21 cellular contexts compared by ENCODE assay signal in genomic region chr13:27124571-27124970, GRCh38.
"Had no signal": no experiment of that assay in that cellular context is flagged by ENCODE, and none has a peak within 500 bp of the region (broad histone marks: within the 10 kb centered on the region; RNA-seq: fewer than 3 reads in every experiment).

No MANE protein-coding gene starts in this region.

- H3K4me3 ChIP-seq: cardiac muscle cell had no signal

- H3K9ac ChIP-seq: KMS-11, SK-N-SH had no signal

- DNase-seq: activated CD4-positive, alpha-beta memory T cell treated with anti-CD3 and anti-CD28 coated beads for 36 hours; activated CD4-positive, alpha-beta T cell treated with anti-CD3 and anti-CD28 coated beads, Interleukin-2, amount 10 ng/mL, durations not matched to agents 7 days and 5 days; activated CD4-positive, CD25-positive, alpha-beta regulatory T cell; activated CD8-positive, alpha-beta memory T cell treated with anti-CD3 and anti-CD28 coated beads, Interleukin-2, amount 50 U/mL, for 4 hours; activated naive CD4-positive, alpha-beta T cell treated with anti-CD3 and anti-CD28 coated beads, Interleukin-2, amount 50 U/mL, for 16 hours; activated T-cell treated with anti-CD3 and anti-CD28 coated beads, Interleukin-2, amount 50 U/mL, for 72 hours; brain microvascular endothelial cell; cerebellar nuclear complex; NCI-H1417 treated with DMSO at 0.1 percent for 48 hours; NCI-H2029; NCI-H2107; NCI-H2171 treated with DMSO at 0.1 percent for 48 hours; NCI-H226; NCI-H82; RPMI8226; SK-N-SH; T-helper 1 cell had no signal

- H3K4me3 Mint-ChIP-seq: activated CD4-positive, alpha-beta memory T cell treated with anti-CD3 and anti-CD28 coated beads for 36 hours; activated CD4-positive, alpha-beta T cell treated with anti-CD3 and anti-CD28 coated beads, Interleukin-2, amount 10 ng/mL, durations not matched to agents 7 days and 5 days; activated T-cell treated with anti-CD3 and anti-CD28 coated beads, Interleukin-2, amount 50 U/mL, for 72 hours had no signal

- H3K9me3 ChIP-seq: SK-N-SH had no signal

- H3K4me2 ChIP-seq: KMS-11, SK-N-SH had no signal

- ATAC-seq: activated T-cell treated with anti-CD3 and anti-CD28 coated beads, Interleukin-2, amount 50 U/mL, for 72 hours; Right ventricle myocardium inferior had no signal

- H3K27ac Mint-ChIP-seq: activated CD4-positive, alpha-beta memory T cell treated with anti-CD3 and anti-CD28 coated beads for 36 hours; activated CD4-positive, alpha-beta T cell treated with anti-CD3 and anti-CD28 coated beads, Interleukin-2, amount 10 ng/mL, durations not matched to agents 7 days and 5 days; activated T-cell treated with anti-CD3 and anti-CD28 coated beads, Interleukin-2, amount 50 U/mL, for 72 hours had no signal

- H3K36me3 ChIP-seq: brain microvascular endothelial cell, cardiac muscle cell had no signal

- H3K27me3 ChIP-seq: brain microvascular endothelial cell, cardiac muscle cell had no signal

- H3K27me3 Mint-ChIP-seq: activated CD4-positive, alpha-beta memory T cell treated with anti-CD3 and anti-CD28 coated beads for 36 hours; activated CD4-positive, alpha-beta T cell treated with anti-CD3 and anti-CD28 coated beads, Interleukin-2, amount 10 ng/mL, durations not matched to agents 7 days and 5 days had no signal

- H3K27ac ChIP-seq: brain microvascular endothelial cell, KMS-11, VCaP had no signal
